ENCODE assay signal across 1 cellular context in the genomic region with DNA sequence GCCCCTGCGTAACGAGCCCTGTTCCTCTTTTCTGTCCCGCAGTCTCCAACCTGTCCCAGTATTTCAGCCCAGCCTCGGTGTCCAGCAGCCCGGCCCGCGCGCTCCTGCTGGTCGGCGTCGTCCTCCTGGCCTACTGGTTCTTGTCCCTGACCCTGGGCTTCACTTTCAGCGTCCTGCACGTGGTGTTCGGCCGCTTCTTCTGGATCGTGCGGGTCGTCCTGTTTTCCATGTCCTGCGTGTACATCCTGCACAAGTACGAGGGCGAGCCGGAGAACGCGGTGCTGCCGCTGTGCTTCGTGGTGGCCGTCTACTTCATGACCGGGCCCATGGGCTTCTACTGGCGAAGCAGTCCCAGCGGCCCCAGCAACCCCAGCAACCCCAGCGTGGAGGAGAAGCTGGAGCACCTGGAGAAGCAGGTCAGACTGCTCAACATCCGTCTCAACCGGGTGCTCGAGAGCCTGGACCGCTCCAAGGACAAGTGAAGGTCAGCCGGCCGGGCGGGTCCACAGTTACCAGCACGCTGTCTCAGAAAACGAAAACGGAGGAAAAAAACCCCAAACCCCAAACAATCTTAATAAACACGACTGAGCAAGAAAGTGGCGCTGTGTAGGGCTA.
TF ChIP-seq lines count a peak whose summit lies in the region.

No MANE protein-coding gene starts in this region.

TF ChIP-seq in WTC11, 78 proteins besides CTCF, POLR2A, EP300 and RAD21:
- TF ChIP-seq, protein P1, sequence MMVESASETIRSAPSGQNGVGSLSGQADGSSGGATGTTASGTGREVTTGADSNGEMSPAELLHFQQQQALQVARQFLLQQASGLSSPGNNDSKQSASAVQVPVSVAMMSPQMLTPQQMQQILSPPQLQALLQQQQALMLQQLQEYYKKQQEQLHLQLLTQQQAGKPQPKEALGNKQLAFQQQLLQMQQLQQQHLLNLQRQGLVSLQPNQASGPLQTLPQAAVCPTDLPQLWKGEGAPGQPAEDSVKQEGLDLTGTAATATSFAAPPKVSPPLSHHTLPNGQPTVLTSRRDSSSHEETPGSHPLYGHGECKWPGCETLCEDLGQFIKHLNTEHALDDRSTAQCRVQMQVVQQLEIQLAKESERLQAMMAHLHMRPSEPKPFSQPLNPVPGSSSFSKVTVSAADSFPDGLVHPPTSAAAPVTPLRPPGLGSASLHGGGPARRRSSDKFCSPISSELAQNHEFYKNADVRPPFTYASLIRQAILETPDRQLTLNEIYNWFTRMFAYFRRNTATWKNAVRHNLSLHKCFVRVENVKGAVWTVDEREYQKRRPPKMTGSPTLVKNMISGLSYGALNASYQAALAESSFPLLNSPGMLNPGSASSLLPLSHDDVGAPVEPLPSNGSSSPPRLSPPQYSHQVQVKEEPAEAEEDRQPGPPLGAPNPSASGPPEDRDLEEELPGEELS (CRISPR knock-in tag; IDR thresholded peaks at IDR 0.05): no peak
- TF ChIP-seq, protein P2, sequence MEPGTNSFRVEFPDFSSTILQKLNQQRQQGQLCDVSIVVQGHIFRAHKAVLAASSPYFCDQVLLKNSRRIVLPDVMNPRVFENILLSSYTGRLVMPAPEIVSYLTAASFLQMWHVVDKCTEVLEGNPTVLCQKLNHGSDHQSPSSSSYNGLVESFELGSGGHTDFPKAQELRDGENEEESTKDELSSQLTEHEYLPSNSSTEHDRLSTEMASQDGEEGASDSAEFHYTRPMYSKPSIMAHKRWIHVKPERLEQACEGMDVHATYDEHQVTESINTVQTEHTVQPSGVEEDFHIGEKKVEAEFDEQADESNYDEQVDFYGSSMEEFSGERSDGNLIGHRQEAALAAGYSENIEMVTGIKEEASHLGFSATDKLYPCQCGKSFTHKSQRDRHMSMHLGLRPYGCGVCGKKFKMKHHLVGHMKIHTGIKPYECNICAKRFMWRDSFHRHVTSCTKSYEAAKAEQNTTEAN (CRISPR knock-in tag; IDR thresholded peaks at IDR 0.05): no peak
- TF ChIP-seq, protein P3, sequence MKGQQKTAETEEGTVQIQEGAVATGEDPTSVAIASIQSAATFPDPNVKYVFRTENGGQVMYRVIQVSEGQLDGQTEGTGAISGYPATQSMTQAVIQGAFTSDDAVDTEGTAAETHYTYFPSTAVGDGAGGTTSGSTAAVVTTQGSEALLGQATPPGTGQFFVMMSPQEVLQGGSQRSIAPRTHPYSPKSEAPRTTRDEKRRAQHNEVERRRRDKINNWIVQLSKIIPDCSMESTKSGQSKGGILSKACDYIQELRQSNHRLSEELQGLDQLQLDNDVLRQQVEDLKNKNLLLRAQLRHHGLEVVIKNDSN (CRISPR knock-in tag; IDR thresholded peaks at IDR 0.05): no peak
- TF ChIP-seq ZNF423 (CRISPR knock-in tag; IDR thresholded peaks at IDR 0.05) (no peak), GABPB1 (CRISPR knock-in tag; IDR thresholded peaks at IDR 0.05) (no peak), NFE2L1 (CRISPR knock-in tag; IDR thresholded peaks at IDR 0.05) (no peak), TEAD1 (CRISPR knock-in tag; IDR thresholded peaks at IDR 0.05) (no peak), FOXJ3 (CRISPR knock-in tag; IDR thresholded peaks at IDR 0.05; ENCODE audit: borderline replicate concordance) (no peak), FOXP1 (CRISPR knock-in tag; IDR thresholded peaks at IDR 0.05; ENCODE audit: borderline replicate concordance) (no peak), MXD4 (CRISPR knock-in tag; IDR thresholded peaks at IDR 0.05; ENCODE audit: borderline replicate concordance) (no peak), ATF1 (CRISPR knock-in tag; IDR thresholded peaks at IDR 0.05) (no peak), SMAD3 (CRISPR knock-in tag; IDR thresholded peaks at IDR 0.05; ENCODE audit: borderline replicate concordance) (no peak), SMAD4 (CRISPR knock-in tag; IDR thresholded peaks at IDR 0.05) (no peak), SOX15 (CRISPR knock-in tag; IDR thresholded peaks at IDR 0.05) (no peak)
- TF ChIP-seq, protein P4, sequence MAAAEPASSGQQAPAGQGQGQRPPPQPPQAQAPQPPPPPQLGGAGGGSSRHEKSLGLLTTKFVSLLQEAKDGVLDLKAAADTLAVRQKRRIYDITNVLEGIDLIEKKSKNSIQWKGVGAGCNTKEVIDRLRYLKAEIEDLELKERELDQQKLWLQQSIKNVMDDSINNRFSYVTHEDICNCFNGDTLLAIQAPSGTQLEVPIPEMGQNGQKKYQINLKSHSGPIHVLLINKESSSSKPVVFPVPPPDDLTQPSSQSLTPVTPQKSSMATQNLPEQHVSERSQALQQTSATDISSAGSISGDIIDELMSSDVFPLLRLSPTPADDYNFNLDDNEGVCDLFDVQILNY (CRISPR knock-in tag; IDR thresholded peaks at IDR 0.05): no peak
- TF ChIP-seq, protein P5, sequence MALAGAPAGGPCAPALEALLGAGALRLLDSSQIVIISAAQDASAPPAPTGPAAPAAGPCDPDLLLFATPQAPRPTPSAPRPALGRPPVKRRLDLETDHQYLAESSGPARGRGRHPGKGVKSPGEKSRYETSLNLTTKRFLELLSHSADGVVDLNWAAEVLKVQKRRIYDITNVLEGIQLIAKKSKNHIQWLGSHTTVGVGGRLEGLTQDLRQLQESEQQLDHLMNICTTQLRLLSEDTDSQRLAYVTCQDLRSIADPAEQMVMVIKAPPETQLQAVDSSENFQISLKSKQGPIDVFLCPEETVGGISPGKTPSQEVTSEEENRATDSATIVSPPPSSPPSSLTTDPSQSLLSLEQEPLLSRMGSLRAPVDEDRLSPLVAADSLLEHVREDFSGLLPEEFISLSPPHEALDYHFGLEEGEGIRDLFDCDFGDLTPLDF (CRISPR knock-in tag; IDR thresholded peaks at IDR 0.05): no peak
- TF ChIP-seq, protein P6, sequence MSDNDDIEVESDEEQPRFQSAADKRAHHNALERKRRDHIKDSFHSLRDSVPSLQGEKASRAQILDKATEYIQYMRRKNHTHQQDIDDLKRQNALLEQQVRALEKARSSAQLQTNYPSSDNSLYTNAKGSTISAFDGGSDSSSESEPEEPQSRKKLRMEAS (CRISPR knock-in tag; IDR thresholded peaks at IDR 0.05): no peak
- TF ChIP-seq, protein P7, sequence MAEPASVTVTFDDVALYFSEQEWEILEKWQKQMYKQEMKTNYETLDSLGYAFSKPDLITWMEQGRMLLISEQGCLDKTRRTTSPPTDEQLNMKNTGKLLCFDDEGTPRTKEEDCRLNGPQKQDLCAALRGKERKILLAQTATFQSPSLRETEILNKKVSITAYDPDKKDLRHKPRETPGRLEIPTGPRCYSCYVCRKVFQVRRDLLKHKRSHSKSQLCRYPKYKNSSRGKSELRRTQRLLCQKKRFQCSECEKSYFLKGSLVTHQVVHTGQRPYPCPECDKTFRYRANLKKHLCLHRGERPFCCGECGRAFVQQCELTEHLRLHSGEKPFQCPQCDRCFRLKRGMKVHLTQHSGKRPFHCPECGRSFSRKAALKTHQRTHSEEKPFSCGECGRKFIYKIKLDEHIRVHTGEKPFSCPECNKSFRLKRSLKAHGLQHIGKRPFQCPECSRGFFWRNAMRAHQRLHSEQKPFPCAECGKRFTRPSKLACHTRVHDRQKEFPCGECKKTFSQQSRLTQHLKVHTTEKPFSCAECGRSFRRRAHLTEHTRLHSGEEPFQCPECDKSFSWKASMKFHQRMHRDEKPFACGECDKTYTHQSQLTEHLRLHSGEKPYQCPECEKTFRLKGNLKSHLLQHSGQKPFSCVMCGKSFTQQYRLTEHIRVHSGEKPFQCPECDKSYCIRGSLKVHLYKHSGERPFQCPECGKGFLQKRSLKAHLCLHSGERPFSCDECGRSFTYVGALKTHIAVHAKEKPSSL (CRISPR knock-in tag; conservative IDR thresholded peaks at IDR 0.05): no peak
- TF ChIP-seq, protein P8, sequence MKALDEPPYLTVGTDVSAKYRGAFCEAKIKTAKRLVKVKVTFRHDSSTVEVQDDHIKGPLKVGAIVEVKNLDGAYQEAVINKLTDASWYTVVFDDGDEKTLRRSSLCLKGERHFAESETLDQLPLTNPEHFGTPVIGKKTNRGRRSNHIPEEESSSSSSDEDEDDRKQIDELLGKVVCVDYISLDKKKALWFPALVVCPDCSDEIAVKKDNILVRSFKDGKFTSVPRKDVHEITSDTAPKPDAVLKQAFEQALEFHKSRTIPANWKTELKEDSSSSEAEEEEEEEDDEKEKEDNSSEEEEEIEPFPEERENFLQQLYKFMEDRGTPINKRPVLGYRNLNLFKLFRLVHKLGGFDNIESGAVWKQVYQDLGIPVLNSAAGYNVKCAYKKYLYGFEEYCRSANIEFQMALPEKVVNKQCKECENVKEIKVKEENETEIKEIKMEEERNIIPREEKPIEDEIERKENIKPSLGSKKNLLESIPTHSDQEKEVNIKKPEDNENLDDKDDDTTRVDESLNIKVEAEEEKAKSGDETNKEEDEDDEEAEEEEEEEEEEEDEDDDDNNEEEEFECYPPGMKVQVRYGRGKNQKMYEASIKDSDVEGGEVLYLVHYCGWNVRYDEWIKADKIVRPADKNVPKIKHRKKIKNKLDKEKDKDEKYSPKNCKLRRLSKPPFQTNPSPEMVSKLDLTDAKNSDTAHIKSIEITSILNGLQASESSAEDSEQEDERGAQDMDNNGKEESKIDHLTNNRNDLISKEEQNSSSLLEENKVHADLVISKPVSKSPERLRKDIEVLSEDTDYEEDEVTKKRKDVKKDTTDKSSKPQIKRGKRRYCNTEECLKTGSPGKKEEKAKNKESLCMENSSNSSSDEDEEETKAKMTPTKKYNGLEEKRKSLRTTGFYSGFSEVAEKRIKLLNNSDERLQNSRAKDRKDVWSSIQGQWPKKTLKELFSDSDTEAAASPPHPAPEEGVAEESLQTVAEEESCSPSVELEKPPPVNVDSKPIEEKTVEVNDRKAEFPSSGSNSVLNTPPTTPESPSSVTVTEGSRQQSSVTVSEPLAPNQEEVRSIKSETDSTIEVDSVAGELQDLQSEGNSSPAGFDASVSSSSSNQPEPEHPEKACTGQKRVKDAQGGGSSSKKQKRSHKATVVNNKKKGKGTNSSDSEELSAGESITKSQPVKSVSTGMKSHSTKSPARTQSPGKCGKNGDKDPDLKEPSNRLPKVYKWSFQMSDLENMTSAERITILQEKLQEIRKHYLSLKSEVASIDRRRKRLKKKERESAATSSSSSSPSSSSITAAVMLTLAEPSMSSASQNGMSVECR (CRISPR knock-in tag; IDR thresholded peaks at IDR 0.05; ENCODE audit: borderline replicate concordance): no peak
